17 cellular contexts compared by ENCODE assay signal in the genomic region with DNA sequence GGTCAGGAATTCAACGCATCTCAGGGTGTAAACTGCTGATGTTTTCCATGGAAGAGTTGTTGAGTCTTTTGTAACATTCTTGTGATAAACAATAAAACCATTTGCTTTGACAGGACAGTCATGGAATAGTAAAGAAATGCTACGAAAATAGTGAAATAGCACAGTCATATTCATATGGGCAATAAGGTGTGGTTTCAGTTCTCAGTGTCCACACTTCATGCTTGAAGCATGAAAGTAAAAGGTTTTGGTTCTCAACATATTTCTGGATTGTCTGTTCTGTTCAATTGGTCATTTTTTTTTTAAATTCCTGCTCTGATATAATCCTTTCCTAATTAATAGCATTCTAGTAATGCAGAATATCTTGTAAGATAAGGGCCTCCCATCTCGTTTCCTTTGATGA.
DNase-seq lines count a peak whose midpoint lies in the region; ATAC-seq, FAIRE-seq and TF ChIP-seq lines count a peak whose summit lies in the region.
"Had no signal": no experiment of that assay in that cellular context is flagged by ENCODE, and none has a peak within 500 bp of the region (broad histone marks: within the 10 kb centered on the region; RNA-seq: fewer than 3 reads in every experiment).

No MANE protein-coding gene starts in this region.

- FAIRE-seq in GM19239 (lab: Jason Lieb, UNC): peak; percentile 18

- H3K36me3 Mint-ChIP-seq in activated CD4-positive, alpha-beta memory T cell treated with anti-CD3 and anti-CD28 coated beads for 36 hours: no peaks in the 10 kb centered on the region
- H3K36me3 Mint-ChIP-seq in type B pancreatic cell: no peaks in the 10 kb centered on the region
- H3K36me3 Mint-ChIP-seq: CD4-positive, alpha-beta memory T cell had no signal

- POLR2A ChIA-PET in GM10248 (lab: Yijun Ruan, JAX): no interaction called here
- POLR2A ChIA-PET in activated CD4-positive, alpha-beta memory T cell treated with anti-CD3 and anti-CD28 coated beads for 36 hours (lab: Charles Lee): no interaction called here

- H3K4me3 Mint-ChIP-seq in activated CD4-positive, alpha-beta memory T cell treated with anti-CD3 and anti-CD28 coated beads for 36 hours: no peak overlapping the region
- H3K4me3 Mint-ChIP-seq in type B pancreatic cell: no peak overlapping the region
- H3K4me3 Mint-ChIP-seq: activated T-cell treated with anti-CD3 and anti-CD28 coated beads, Interleukin-2, amount 50 U/mL, for 72 hours; CD4-positive, alpha-beta memory T cell had no signal

- TF ChIP-seq CTCF in GM10248 (IDR thresholded peaks at IDR 0.05; ENCODE audit: control extremely low read depth, extremely low read depth, low read depth, missing control alignments) (no peak), type B pancreatic cell (conservative IDR thresholded peaks at IDR 0.05) (no peak)

- H3K4me1 Mint-ChIP-seq in activated CD4-positive, alpha-beta memory T cell treated with anti-CD3 and anti-CD28 coated beads for 36 hours (ENCODE audit: low read depth): no peaks in the 10 kb centered on the region
- peaks cover 4% of the 10 kb centered on the region for H3K4me1 Mint-ChIP-seq in type B pancreatic cell (ENCODE audit: unreplicated experiment)
- H3K4me1 Mint-ChIP-seq: CD4-positive, alpha-beta memory T cell had no signal

- no peaks in the 10 kb centered on the region for H3K27me3 Mint-ChIP-seq in activated CD4-positive, alpha-beta memory T cell treated with anti-CD3 and anti-CD28 coated beads for 36 hours
- H3K27me3 Mint-ChIP-seq in type B pancreatic cell: no peaks in the 10 kb centered on the region
- H3K27me3 Mint-ChIP-seq: CD4-positive, alpha-beta memory T cell had no signal

- CTCF ChIA-PET in GM10248 (lab: Yijun Ruan, JAX): no interaction called here
- CTCF ChIA-PET in activated CD4-positive, alpha-beta memory T cell treated with anti-CD3 and anti-CD28 coated beads for 36 hours (lab: Charles Lee): no interaction called here

- peaks cover 7% of the 10 kb centered on the region for H3K9me3 Mint-ChIP-seq in activated CD4-positive, alpha-beta memory T cell treated with anti-CD3 and anti-CD28 coated beads for 36 hours
- H3K9me3 Mint-ChIP-seq in type B pancreatic cell: peaks cover 11% of the 10 kb centered on the region

- DNase-seq in GM10248 (ENCODE audit: extremely low spot score) (peak; percentile 16), GM19239 (ENCODE audit: insufficient read length, low spot score) (no peak), NCI-H2227 treated with DMSO at 0.1 percent for 48 hours (lab: John Stamatoyannopoulos, UW) (no peak), type B pancreatic cell (ENCODE audit: extremely low spot score, unreplicated experiment) (no peak)
- no peak for DNase-seq in activated CD4-positive, alpha-beta memory T cell treated with anti-CD3 and anti-CD28 coated beads for 36 hours
- DNase-seq: 8988T; activated T-cell treated with anti-CD3 and anti-CD28 coated beads, Interleukin-2, amount 50 U/mL, for 72 hours; amygdala; CD4-positive, alpha-beta memory T cell; GDM1; NCI-H1105 treated with DMSO at 0.1 percent for 48 hours; testis had no signal

- H3K27ac Mint-ChIP-seq in activated CD4-positive, alpha-beta memory T cell treated with anti-CD3 and anti-CD28 coated beads for 36 hours: no peak overlapping the region
- no peak overlapping the region for H3K27ac Mint-ChIP-seq in type B pancreatic cell
- H3K27ac Mint-ChIP-seq: activated T-cell treated with anti-CD3 and anti-CD28 coated beads, Interleukin-2, amount 50 U/mL, for 72 hours; CD4-positive, alpha-beta memory T cell had no signal

- intact Hi-C loops in activated CD4-positive, alpha-beta memory T cell treated with anti-CD3 and anti-CD28 coated beads for 36 hours (cut with micrococcal nuclease): no loop called here

- ATAC-seq in GM21786 (IDR thresholded peaks at IDR 0.05; ENCODE audit: unreplicated experiment) (peak; percentile 85), HG03159 (IDR thresholded peaks at IDR 0.05; ENCODE audit: unreplicated experiment) (peak; percentile 91), HG03095 (IDR thresholded peaks at IDR 0.05; ENCODE audit: unreplicated experiment) (no peak)
- ATAC-seq: activated CD4-positive, CD25-positive, alpha-beta regulatory T cell treated with anti-CD3 and anti-CD28 coated beads, Interleukin-2, amount 50 U/mL, for 24 hours; activated T-cell treated with anti-CD3 and anti-CD28 coated beads, Interleukin-2, amount 50 U/mL, for 72 hours; Panc1 had no signal
